Comparison of ENCODE assay signal across 1 cellular context in genomic region chr2:207167129-207167923, GRCh38.
A peak's percentile ranks its signal among the peaks of the same experiment; 100 is the strongest.
TF ChIP-seq lines count a peak whose summit lies in the region.

No MANE protein-coding gene starts in this region.

TF ChIP-seq in GM12878, 131 proteins besides CTCF, POLR2A, EP300 and RAD21 (continued from another document):
- TF ChIP-seq, protein P1, sequence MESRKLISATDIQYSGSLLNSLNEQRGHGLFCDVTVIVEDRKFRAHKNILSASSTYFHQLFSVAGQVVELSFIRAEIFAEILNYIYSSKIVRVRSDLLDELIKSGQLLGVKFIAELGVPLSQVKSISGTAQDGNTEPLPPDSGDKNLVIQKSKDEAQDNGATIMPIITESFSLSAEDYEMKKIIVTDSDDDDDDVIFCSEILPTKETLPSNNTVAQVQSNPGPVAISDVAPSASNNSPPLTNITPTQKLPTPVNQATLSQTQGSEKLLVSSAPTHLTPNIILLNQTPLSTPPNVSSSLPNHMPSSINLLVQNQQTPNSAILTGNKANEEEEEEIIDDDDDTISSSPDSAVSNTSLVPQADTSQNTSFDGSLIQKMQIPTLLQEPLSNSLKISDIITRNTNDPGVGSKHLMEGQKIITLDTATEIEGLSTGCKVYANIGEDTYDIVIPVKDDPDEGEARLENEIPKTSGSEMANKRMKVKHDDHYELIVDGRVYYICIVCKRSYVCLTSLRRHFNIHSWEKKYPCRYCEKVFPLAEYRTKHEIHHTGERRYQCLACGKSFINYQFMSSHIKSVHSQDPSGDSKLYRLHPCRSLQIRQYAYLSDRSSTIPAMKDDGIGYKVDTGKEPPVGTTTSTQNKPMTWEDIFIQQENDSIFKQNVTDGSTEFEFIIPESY (IDR thresholded peaks at IDR 0.05): no peak
- TF ChIP-seq USF2 (IDR thresholded peaks at IDR 0.05; ENCODE audit: borderline replicate concordance, low read depth, low read length) (no peak), SKIL (IDR thresholded peaks at IDR 0.05; ENCODE audit: low read depth, poor library complexity, severe bottlenecking) (peak; percentile 41), CREB1 (IDR thresholded peaks at IDR 0.05; ENCODE audit: low read depth) (0 out of 2 replicates have a peak, but pooled peaks have one; percentile 19), NR2C2 (IDR thresholded peaks at IDR 0.05; ENCODE audit: borderline replicate concordance, control insufficient read depth, insufficient read length, low read depth) (no peak), ATF2 (IDR thresholded peaks at IDR 0.05; ENCODE audit: low read length) (0 out of 2 replicates have a peak, but pooled peaks have one; percentile 50), MLLT1 (IDR thresholded peaks at IDR 0.05) (peak; percentile 21; the same call in 1 of the 2 replicates), PBX3 (IDR thresholded peaks at IDR 0.05; ENCODE audit: insufficient replicate concordance, low read depth, low read length) (no peak), JUNB (IDR thresholded peaks at IDR 0.05) (peak; percentile 20; the same call in 1 of the 2 replicates), SUPT20H (IDR thresholded peaks at IDR 0.05; ENCODE audit: borderline replicate concordance, control insufficient read depth, low read depth, low read length) (no peak), PRDM15 (CRISPR knock-in tag; IDR thresholded peaks at IDR 0.05) (no peak)
- TF ChIP-seq, protein P2, sequence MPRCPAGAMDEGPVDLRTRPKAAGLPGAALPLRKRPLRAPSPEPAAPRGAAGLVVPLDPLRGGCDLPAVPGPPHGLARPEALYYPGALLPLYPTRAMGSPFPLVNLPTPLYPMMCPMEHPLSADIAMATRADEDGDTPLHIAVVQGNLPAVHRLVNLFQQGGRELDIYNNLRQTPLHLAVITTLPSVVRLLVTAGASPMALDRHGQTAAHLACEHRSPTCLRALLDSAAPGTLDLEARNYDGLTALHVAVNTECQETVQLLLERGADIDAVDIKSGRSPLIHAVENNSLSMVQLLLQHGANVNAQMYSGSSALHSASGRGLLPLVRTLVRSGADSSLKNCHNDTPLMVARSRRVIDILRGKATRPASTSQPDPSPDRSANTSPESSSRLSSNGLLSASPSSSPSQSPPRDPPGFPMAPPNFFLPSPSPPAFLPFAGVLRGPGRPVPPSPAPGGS (IDR thresholded peaks at IDR 0.05; ENCODE audit: borderline replicate concordance, insufficient read depth, low read depth, low read length, poor library complexity, severe bottlenecking): peak; percentile 37
